20 cellular contexts compared by ENCODE assay signal in genomic region chr3:50147861-50148260, GRCh38. TPM values are rescaled to one million over a fixed set of nuclear protein-coding genes. Genes with fewer than 3 reads are reported as not detected.
"Had no signal": no experiment of that assay in that cellular context is flagged by ENCODE, and none has a peak within 500 bp of the region (broad histone marks: within the 10 kb centered on the region; RNA-seq: fewer than 3 reads in every experiment).

No MANE protein-coding gene starts in this region.

- H3K4me3 ChIP-seq: left ventricle myocardium inferior, psoas muscle, right lobe of liver, tibial artery, vagina had no signal

- H3K27ac ChIP-seq: epithelial cell of prostate, foreskin keratinocyte, left ventricle myocardium inferior, psoas muscle, right lobe of liver, tibial artery, vagina had no signal

- H3K36me3 ChIP-seq: left ventricle myocardium inferior, right lobe of liver, tibial artery, vagina had no signal

- H3K27me3 ChIP-seq: foreskin keratinocyte, right lobe of liver, tibial artery, vagina had no signal

- ATAC-seq: activated T-helper 17 cell treated with anti-CD3 and anti-CD28 coated beads, Interleukin-2, amount 50 U/mL, for 72 hours; effector memory CD8-positive, alpha-beta T cell; foreskin keratinocyte; naive thymus-derived CD8-positive, alpha-beta T cell; psoas muscle; right lobe of liver; stimulated activated memory B cell treated with anti-CD40 and anti-IgM and Interleukin-4, amounts not matched to agents 10 μg/mL and 1 μg/mL and 100 μg/mL, for 72 hours had no signal

- H3K9me3 ChIP-seq: left ventricle myocardium inferior, psoas muscle, right lobe of liver, tibial artery, vagina had no signal

- H3K4me1 ChIP-seq: left ventricle myocardium inferior, psoas muscle had no signal

- DNase-seq: activated CD4-positive, alpha-beta T cell treated with anti-CD3 and anti-CD28 coated beads, Interleukin-2, amount 50 U/mL, for 1 hour; activated naive CD4-positive, alpha-beta T cell treated with anti-CD3 and anti-CD28 coated beads, Interleukin-2, amount 10 ng/mL, durations not matched to agents 7 days and 5 days; activated T-cell treated with anti-CD3 and anti-CD28 coated beads for 4 hours; central memory CD4-positive, alpha-beta T cell; effector memory CD8-positive, alpha-beta T cell; foreskin keratinocyte; head of caudate nucleus; islet precursor cell; left ventricle myocardium inferior; naive thymus-derived CD8-positive, alpha-beta T cell; psoas muscle; right lobe of liver; T-helper 2 cell; tibial artery had no signal

RNA-seq across cellular contexts. Expression of gene SEMA3F, which starts 7.3 kb away (rescaled TPM):
- total RNA-seq: naive thymus-derived CD8-positive, alpha-beta T cell had no signal
- polyA plus RNA-seq: naive thymus-derived CD8-positive, alpha-beta T cell had no signal

RNA-seq across cellular contexts. Expression of gene GNAT1, which starts 43.5 kb away (rescaled TPM):
- total RNA-seq: activated CD8-positive, alpha-beta memory T cell treated with anti-CD3 and anti-CD28 coated beads for 36 hours; activated T-helper 17 cell treated with anti-CD3 and anti-CD28 coated beads, Interleukin-2, amount 50 U/mL, for 72 hours; foreskin keratinocyte; left ventricle myocardium inferior; mononuclear cell; naive thymus-derived CD8-positive, alpha-beta T cell; psoas muscle; vagina had no signal
- polyA plus RNA-seq: foreskin keratinocyte; naive thymus-derived CD8-positive, alpha-beta T cell; psoas muscle had no signal

RNA-seq across cellular contexts. Expression of gene SLC38A3, which starts 57.2 kb away (rescaled TPM):
- total RNA-seq: foreskin keratinocyte; mononuclear cell; naive thymus-derived CD8-positive, alpha-beta T cell had no signal
- polyA plus RNA-seq: naive thymus-derived CD8-positive, alpha-beta T cell had no signal
